ENCODE assay signal across 20 cellular contexts in the genomic region with DNA sequence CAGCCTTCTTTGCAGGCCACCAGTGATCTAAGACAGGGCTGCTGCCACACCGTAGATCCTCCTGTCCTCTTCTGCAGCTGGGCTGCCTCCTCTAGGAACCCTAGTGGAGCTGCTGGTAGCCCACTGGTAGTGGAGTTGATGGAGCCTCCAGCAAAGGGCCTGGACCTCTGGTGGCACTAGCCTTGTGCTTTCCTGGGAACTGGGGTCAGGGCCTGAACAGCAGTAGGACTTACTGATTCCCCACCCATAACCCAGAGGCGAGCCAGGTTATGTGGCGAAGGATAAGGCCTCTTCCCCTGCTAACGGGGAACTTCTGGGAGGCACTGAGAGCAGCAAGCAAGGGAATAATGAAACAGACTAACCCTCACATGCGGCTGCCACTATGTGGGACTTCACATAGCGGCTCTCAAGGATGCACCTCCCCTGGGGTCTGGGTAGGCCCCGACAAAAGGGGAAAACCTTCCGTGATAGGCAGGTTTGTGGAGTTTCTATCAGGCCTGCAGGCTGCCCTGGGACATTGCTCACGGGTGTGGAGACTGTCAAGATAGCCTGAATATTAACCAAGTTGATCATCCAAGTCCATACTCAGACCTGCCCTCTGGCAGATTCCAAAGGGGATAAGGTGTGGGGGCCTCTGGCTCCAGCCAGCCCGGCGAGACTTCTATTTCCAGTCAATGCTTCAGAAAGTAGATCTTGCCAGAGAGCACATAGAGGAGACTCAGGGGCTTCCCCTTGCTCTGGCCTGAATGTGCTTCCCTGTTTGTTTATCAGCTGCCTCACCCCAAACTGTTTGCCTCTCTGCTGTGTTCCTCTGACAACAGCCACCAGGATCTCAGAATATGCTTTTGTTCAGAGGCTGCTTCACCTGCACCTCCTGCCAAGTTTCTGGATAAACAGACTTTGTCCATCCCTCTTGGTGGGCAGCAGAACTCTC. TPM values are rescaled to one million over a fixed set of nuclear protein-coding genes. Genes with fewer than 3 reads are reported as not detected.
DNase-seq lines count a peak whose midpoint lies in the region; ATAC-seq and TF ChIP-seq lines count a peak whose summit lies in the region.
"Had no signal": no experiment of that assay in that cellular context is flagged by ENCODE, and none has a peak within 500 bp of the region (broad histone marks: within the 10 kb centered on the region; RNA-seq: fewer than 3 reads in every experiment).

No MANE protein-coding gene starts in this region.

- H3K27ac Mint-ChIP-seq in Calu3 (ENCODE audit: unreplicated experiment) (no peak overlapping the region), HFFc6 (no peak overlapping the region)
- H3K27ac Mint-ChIP-seq: activated naive CD8-positive, alpha-beta T cell; T-helper 1 cell treated with Interleukin-12 subunit alpha and Interleukin-12 subunit beta and Interleukin-4 antibody, amounts not matched to agents 30 μg/mL and 1 μg/mL, for 36 hours had no signal

- BruUV-seq in Calu3 (replicated peaks; lab: Mats Ljungman, UMichigan) (no TSS peak), PC-9 (replicated peaks; lab: Mats Ljungman, UMichigan) (no TSS peak)

- peaks cover 10% of the 10 kb centered on the region; the same call in 1 of the 2 replicates for H3F3A ChIP-seq in PC-9 (ENCODE audit: insufficient read depth, low read depth)

- H3K4me1 ChIP-seq in PC-9 (replicated peaks; ENCODE audit: insufficient read depth), result peaks cover 25% of the 10 kb centered on the region
- H3K4me1 ChIP-seq in trophoblast cell (ENCODE audit: control insufficient read depth in 1 of 2, insufficient read depth in 2 of 2, low read length in 2 of 2), result peaks cover 8 to 11% of the 10 kb centered on the region in 2 experiments

- H3K23ac ChIP-seq in trophoblast cell (ENCODE audit: low read length), result no peak overlapping the region

- CTCF ChIA-PET in Calu3 (lab: Charles Lee) (interaction anchor here (1.8 kb wide), 1 partner anchor 8 kb away, joined by 4 read pairs; no protein-coding TSS in a partner anchor), PC-9 (lab: Charles Lee) (no interaction called here), HEK293T (lab: Yijun Ruan, JAX) (interaction anchor here (1.1 kb wide), 1 partner anchor 63 kb away, joined by 3 read pairs; no protein-coding TSS in a partner anchor)

- H3K9me2 ChIP-seq in PC-9 (ENCODE audit: insufficient read depth), result no peaks in the 10 kb centered on the region

- H3K14ac ChIP-seq in trophoblast cell (ENCODE audit: low read length), result no peak overlapping the region

- TF ChIP-seq CTCF in Calu3 (IDR thresholded peaks at IDR 0.05; ENCODE audit: unreplicated experiment), result no peak
- no peak for TF ChIP-seq CTCF in PC-9 (conservative IDR thresholded peaks at IDR 0.05)
- no peak for TF ChIP-seq CTCF in HFFc6 (IDR thresholded peaks at IDR 0.05)

- H3K9me3 ChIP-seq in PC-9 (ENCODE audit: insufficient read depth, low read depth) (no peaks in the 10 kb centered on the region), trophoblast cell (ENCODE audit: insufficient read depth, low read depth, low read length) (no peaks in the 10 kb centered on the region)
- H3K9me3 ChIP-seq: BE2C had no signal

- ATAC-seq in left ventricle myocardium superior, result peak; percentile 82

- H3K18ac ChIP-seq in trophoblast cell (ENCODE audit: low read length), result no peak overlapping the region

- H3K27ac ChIP-seq in PC-9, result no peak overlapping the region
- no peak overlapping the region for H3K27ac ChIP-seq in trophoblast cell (ENCODE audit: low read depth, low read length)

- no peak overlapping the region for H2AK5ac ChIP-seq in trophoblast cell (ENCODE audit: low read length)

- no peak overlapping the region for H2AFZ ChIP-seq in PC-9
- no peak overlapping the region for H2AFZ ChIP-seq in trophoblast cell (ENCODE audit: insufficient read depth, low read length, poor library complexity)

- H4K91ac ChIP-seq in trophoblast cell (ENCODE audit: low read depth, low read length), result no peak overlapping the region

- H3K27me3 Mint-ChIP-seq in Calu3 (ENCODE audit: unreplicated experiment) (no peaks in the 10 kb centered on the region), HFFc6 (ENCODE audit: insufficient read depth) (no peaks in the 10 kb centered on the region)
- H3K27me3 Mint-ChIP-seq: activated naive CD8-positive, alpha-beta T cell had no signal

- peaks cover 8% of the 10 kb centered on the region for H3K4me1 Mint-ChIP-seq in Calu3 (ENCODE audit: low read depth, unreplicated experiment)
- peaks cover 51% of the 10 kb centered on the region for H3K4me1 Mint-ChIP-seq in HFFc6 (ENCODE audit: low read depth)

- POLR2A ChIA-PET in PC-9 (lab: Charles Lee; ENCODE audit: unreplicated experiment), result no interaction called here
- POLR2A ChIA-PET in HEK293T (lab: Yijun Ruan, JAX), result interaction anchor here (3.5 kb wide), 1 partner anchor 8 kb away, joined by 26 read pairs; a partner anchor contains a TSS

- H3K4ac ChIP-seq in trophoblast cell (ENCODE audit: low read depth, low read length), result no peak overlapping the region

- H3K36me3 Mint-ChIP-seq in Calu3 (ENCODE audit: insufficient read depth, unreplicated experiment), result no peaks in the 10 kb centered on the region
- peaks cover 25% of the 10 kb centered on the region for H3K36me3 Mint-ChIP-seq in HFFc6 (ENCODE audit: low read depth)

- no peak overlapping the region for H3K4me3 Mint-ChIP-seq in Calu3 (ENCODE audit: low read depth, unreplicated experiment)
- H3K4me3 Mint-ChIP-seq in HFFc6, result no peak overlapping the region
- H3K4me3 Mint-ChIP-seq: activated naive CD8-positive, alpha-beta T cell; H9; T-helper 1 cell treated with Interleukin-12 subunit alpha and Interleukin-12 subunit beta and Interleukin-4 antibody, amounts not matched to agents 30 μg/mL and 1 μg/mL, for 36 hours had no signal

- no peak overlapping the region for H2BK5ac ChIP-seq in trophoblast cell (ENCODE audit: low read depth, low read length, poor library complexity)

- no peaks in the 10 kb centered on the region for H3K36me3 ChIP-seq in PC-9 (ENCODE audit: low read depth)
- no peaks in the 10 kb centered on the region for H3K36me3 ChIP-seq in trophoblast cell (ENCODE audit: control insufficient read depth in 1 of 2, insufficient read depth in 2 of 2, low read length in 2 of 2)
- H3K36me3 ChIP-seq: BE2C had no signal

- H3K4me3 ChIP-seq in PC-9 (no peak overlapping the region), trophoblast cell (ENCODE audit: low read depth, low read length) (no peak overlapping the region)

- H3K79me2 ChIP-seq in PC-9 (ENCODE audit: low read depth) (peaks cover 11% of the 10 kb centered on the region; the same call in 1 of the 2 replicates), trophoblast cell (ENCODE audit: control insufficient read depth, insufficient read depth, low read length, poor library complexity) (no peaks in the 10 kb centered on the region)

- H3K9ac ChIP-seq in trophoblast cell (ENCODE audit: low read length), result no peak overlapping the region

- DNase-seq in Calu3 (peak; percentile 49), PC-9 (peak; percentile 17 to 39), left ventricle myocardium superior (no peak), trophoblast cell (peak; percentile 95), HFFc6 (no peak), SKM-1 treated with dmso at 0.1 percent for 144 hours (lab: John Stamatoyannopoulos, UW; ENCODE audit: unreplicated experiment) (no peak), HEK293T (ENCODE audit: extremely low spot score) (no peak)
- DNase-seq: activated CD4-positive, CD25-positive, alpha-beta regulatory T cell treated with anti-CD3 and anti-CD28 coated beads, Interleukin-2, amount 50 U/mL, for 72 hours; activated T-cell treated with anti-CD3 and anti-CD28 coated beads, Interleukin-2, amount 50 U/mL, for 1 hour; DMS79 treated with DMSO at 0.1 percent for 48 hours; foreskin fibroblast; H9; KBM-7; mesenchymal stem cell; NCI-H1436 treated with DMSO at 0.1 percent for 48 hours; NCI-H526; stimulated activated CD4-positive, alpha-beta T cell treated with anti-CD3 and anti-CD28 coated beads, Interleukin-4, amount 100 ng/mL, for 4 hours had no signal

- no peak overlapping the region for H4K12ac ChIP-seq in trophoblast cell (ENCODE audit: low read depth, low read length)

- peaks cover 3% of the 10 kb centered on the region for H3K79me1 ChIP-seq in trophoblast cell (ENCODE audit: low read length)

- peaks cover 4% of the 10 kb centered on the region for H3K9me3 Mint-ChIP-seq in Calu3 (ENCODE audit: low read depth, unreplicated experiment)
- peaks cover 6% of the 10 kb centered on the region; the same call in 1 of the 2 replicates for H3K9me3 Mint-ChIP-seq in HFFc6

- H3K4me2 ChIP-seq in PC-9 (no peak overlapping the region), trophoblast cell (ENCODE audit: low read length) (no peak overlapping the region)

- no peak overlapping the region for H2BK120ac ChIP-seq in trophoblast cell (ENCODE audit: insufficient read depth, low read length, poor library complexity)

- no peaks in the 10 kb centered on the region for H4K20me1 ChIP-seq in PC-9 (ENCODE audit: insufficient read depth)

- H4K8ac ChIP-seq in trophoblast cell (ENCODE audit: low read depth, low read length), result no peak overlapping the region

- H3K27me3 ChIP-seq in PC-9 (ENCODE audit: insufficient read depth, low read depth) (no peaks in the 10 kb centered on the region), trophoblast cell (ENCODE audit: insufficient read depth, low read length) (no peaks in the 10 kb centered on the region)
- H3K27me3 ChIP-seq: BE2C had no signal

- intact Hi-C loops in Calu3 (cut with micrococcal nuclease; ENCODE audit: unreplicated experiment) (no loop called here), PC-9 (cut with micrococcal nuclease; ENCODE audit: unreplicated experiment) (no loop called here), left ventricle myocardium superior (cut with micrococcal nuclease) (no loop called here)

- no CpG with 5 or more reads among the region's 11 CpGs for WGBS in trophoblast cell (ENCODE audit: extremely low coverage, insufficient coverage, insufficient read length)

- no peak overlapping the region for H2BK12ac ChIP-seq in trophoblast cell (ENCODE audit: low read length)

TF ChIP-seq in HEK293T, 16 proteins besides CTCF, POLR2A, EP300 and RAD21 (continues in another document):
- no peak for TF ChIP-seq ELF4 (IDR thresholded peaks at IDR 0.05)
- no peak for TF ChIP-seq FOXA1 (IDR thresholded peaks at IDR 0.05)
- no peak for TF ChIP-seq SP1 (IDR thresholded peaks at IDR 0.05)
- no peak for TF ChIP-seq ARNT (IDR thresholded peaks at IDR 0.05)
- no peak for TF ChIP-seq BHLHE40 (IDR thresholded peaks at IDR 0.05; ENCODE audit: borderline replicate concordance)
- no peak for TF ChIP-seq CTBP1 (IDR thresholded peaks at IDR 0.05; ENCODE audit: borderline replicate concordance)
- no peak for TF ChIP-seq FOXK2 (IDR thresholded peaks at IDR 0.05)
- no peak for TF ChIP-seq FOXM1 (IDR thresholded peaks at IDR 0.05; ENCODE audit: borderline replicate concordance)

RNA-seq across cellular contexts. Expression of a gene that starts 7.4 kb away (rescaled TPM):
- 3.0 and 3.1 TPM in 2 replicates for total RNA-seq in Calu3 (2022)
- 4.2 and 4.9 TPM in 2 replicates for total RNA-seq in PC-9 (2021)
- total RNA-seq in left ventricle myocardium superior, result 1.6 TPM
- polyA plus RNA-seq in trophoblast cell (2013), result 0.26 and 0.28 TPM in 2 replicates
- total RNA-seq in HFFc6 (2021; fragmentation: NEBNext Ultra II Directional; extraction: Animal tissue kit (Norgen Biotek cat#: 25700)), result 10 to 100 TPM; 10.8 to 12.6 (median 11.4) TPM

RNA-seq across cellular contexts. Expression of a gene that starts 44.1 kb away (rescaled TPM):
- total RNA-seq in Calu3 (2022), result 15.4 and 20.8 TPM in 2 replicates
- total RNA-seq in PC-9 (2021), result 35.8 and 47.2 TPM in 2 replicates
- 3.8 TPM for total RNA-seq in left ventricle myocardium superior
- polyA plus RNA-seq in trophoblast cell (2013), result 15.8 and 16.7 TPM in 2 replicates
- 10 to 100 TPM in 4 of 6 experiments, 1 to 10 TPM in 2; 2.5 to 26.4 (median 23.7) TPM for total RNA-seq in HFFc6 (2021; fragmentation: NEBNext Ultra II Directional; extraction: Animal tissue kit (Norgen Biotek cat#: 25700))

Comparison
In these comparisons a context has a peak if more than half of its experiments do, and no peak if none do; other contexts are left out.
1. DNase-seq: peak in Calu3 (single experiment), PC-9 (2 of 2) and trophoblast cell (2 of 2); none in left ventricle myocardium superior (single experiment), HFFc6 (single experiment), SKM-1 treated with dmso at 0.1 percent for 144 hours (single experiment) and HEK293T (single experiment).